Comparison of ENCODE assay signal across 1 cellular context in the genomic region with DNA sequence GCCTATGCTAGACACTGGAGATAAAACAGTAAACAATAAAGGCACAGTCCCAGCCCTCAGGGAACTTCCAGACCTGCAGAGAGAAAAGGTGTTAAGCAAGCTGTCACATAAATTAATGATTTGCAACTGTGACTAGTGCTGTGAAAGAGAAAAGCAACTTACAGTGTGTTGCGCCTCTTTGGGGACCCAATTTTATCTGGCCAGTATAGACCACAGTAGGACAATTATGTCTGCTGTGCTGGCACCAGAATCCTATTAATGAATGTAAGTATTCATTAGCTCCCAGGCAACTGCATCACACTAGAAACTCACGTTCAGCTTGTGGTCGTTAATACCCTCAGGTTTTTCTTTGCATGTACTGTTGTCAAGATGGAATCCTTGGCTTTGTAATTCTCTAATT.
TF ChIP-seq lines count a peak whose summit lies in the region.

No MANE protein-coding gene starts in this region.

TF ChIP-seq in GM12878, 131 proteins besides CTCF, POLR2A, EP300 and RAD21 (continued from another document and continues in another):
- 0 out of 2 replicates have a peak, but pooled peaks have one; percentile 22 for TF ChIP-seq ZNF217 (IDR thresholded peaks at IDR 0.05)
- no peak for TF ChIP-seq CHD4 (IDR thresholded peaks at IDR 0.05)
- TF ChIP-seq MTA3 (IDR thresholded peaks at IDR 0.05; ENCODE audit: borderline replicate concordance, low read length) = no peak
- TF ChIP-seq SUPT20H (IDR thresholded peaks at IDR 0.05; ENCODE audit: borderline replicate concordance, control insufficient read depth, low read depth, low read length) = no peak
- no peak for TF ChIP-seq NFIC (IDR thresholded peaks at IDR 0.05; ENCODE audit: low read depth, low read length)
- TF ChIP-seq MTA2 (IDR thresholded peaks at IDR 0.05; ENCODE audit: low read depth) = peak; percentile 97
- TF ChIP-seq BCL11A (IDR thresholded peaks at IDR 0.05; ENCODE audit: low read depth, low read length) = peak; percentile 11; the same call in 1 of the 2 replicates
- TF ChIP-seq EGR1 (IDR thresholded peaks at IDR 0.05; ENCODE audit: borderline replicate concordance in 1 of 2, low read depth in 2 of 2, low read length in 2 of 2) = no peak
- no peak for TF ChIP-seq TARDBP (IDR thresholded peaks at IDR 0.05; ENCODE audit: borderline replicate concordance)
- TF ChIP-seq LARP7 (IDR thresholded peaks at IDR 0.05) = no peak
- no peak for TF ChIP-seq TCF7 (IDR thresholded peaks at IDR 0.05; ENCODE audit: borderline replicate concordance)
- no peak for TF ChIP-seq ETV6 (conservative IDR thresholded peaks at IDR 0.05 in 1 of 2, IDR thresholded peaks at IDR 0.05 in 1 of 2; ENCODE audit: borderline replicate concordance in 1 of 2, low read depth in 1 of 2)
- TF ChIP-seq, protein P1, sequence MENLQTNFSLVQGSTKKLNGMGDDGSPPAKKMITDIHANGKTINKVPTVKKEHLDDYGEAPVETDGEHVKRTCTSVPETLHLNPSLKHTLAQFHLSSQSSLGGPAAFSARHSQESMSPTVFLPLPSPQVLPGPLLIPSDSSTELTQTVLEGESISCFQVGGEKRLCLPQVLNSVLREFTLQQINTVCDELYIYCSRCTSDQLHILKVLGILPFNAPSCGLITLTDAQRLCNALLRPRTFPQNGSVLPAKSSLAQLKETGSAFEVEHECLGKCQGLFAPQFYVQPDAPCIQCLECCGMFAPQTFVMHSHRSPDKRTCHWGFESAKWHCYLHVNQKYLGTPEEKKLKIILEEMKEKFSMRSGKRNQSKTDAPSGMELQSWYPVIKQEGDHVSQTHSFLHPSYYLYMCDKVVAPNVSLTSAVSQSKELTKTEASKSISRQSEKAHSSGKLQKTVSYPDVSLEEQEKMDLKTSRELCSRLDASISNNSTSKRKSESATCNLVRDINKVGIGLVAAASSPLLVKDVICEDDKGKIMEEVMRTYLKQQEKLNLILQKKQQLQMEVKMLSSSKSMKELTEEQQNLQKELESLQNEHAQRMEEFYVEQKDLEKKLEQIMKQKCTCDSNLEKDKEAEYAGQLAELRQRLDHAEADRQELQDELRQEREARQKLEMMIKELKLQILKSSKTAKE (IDR thresholded peaks at IDR 0.05; ENCODE audit: low read depth, poor library complexity, severe bottlenecking) = peak; percentile 27
- TF ChIP-seq IKZF2 (IDR thresholded peaks at IDR 0.05) = peak; percentile 29 to 67; a peak in 2 of 4 replicates
- TF ChIP-seq HCFC1 (IDR thresholded peaks at IDR 0.05; ENCODE audit: low read length) = no peak
- 0 out of 2 replicates have a peak, but pooled peaks have one; percentile 51 for TF ChIP-seq ZNF24 (IDR thresholded peaks at IDR 0.05)
- TF ChIP-seq MYB (IDR thresholded peaks at IDR 0.05; ENCODE audit: borderline replicate concordance, low read depth, low read length) = no peak
- TF ChIP-seq, protein P2, sequence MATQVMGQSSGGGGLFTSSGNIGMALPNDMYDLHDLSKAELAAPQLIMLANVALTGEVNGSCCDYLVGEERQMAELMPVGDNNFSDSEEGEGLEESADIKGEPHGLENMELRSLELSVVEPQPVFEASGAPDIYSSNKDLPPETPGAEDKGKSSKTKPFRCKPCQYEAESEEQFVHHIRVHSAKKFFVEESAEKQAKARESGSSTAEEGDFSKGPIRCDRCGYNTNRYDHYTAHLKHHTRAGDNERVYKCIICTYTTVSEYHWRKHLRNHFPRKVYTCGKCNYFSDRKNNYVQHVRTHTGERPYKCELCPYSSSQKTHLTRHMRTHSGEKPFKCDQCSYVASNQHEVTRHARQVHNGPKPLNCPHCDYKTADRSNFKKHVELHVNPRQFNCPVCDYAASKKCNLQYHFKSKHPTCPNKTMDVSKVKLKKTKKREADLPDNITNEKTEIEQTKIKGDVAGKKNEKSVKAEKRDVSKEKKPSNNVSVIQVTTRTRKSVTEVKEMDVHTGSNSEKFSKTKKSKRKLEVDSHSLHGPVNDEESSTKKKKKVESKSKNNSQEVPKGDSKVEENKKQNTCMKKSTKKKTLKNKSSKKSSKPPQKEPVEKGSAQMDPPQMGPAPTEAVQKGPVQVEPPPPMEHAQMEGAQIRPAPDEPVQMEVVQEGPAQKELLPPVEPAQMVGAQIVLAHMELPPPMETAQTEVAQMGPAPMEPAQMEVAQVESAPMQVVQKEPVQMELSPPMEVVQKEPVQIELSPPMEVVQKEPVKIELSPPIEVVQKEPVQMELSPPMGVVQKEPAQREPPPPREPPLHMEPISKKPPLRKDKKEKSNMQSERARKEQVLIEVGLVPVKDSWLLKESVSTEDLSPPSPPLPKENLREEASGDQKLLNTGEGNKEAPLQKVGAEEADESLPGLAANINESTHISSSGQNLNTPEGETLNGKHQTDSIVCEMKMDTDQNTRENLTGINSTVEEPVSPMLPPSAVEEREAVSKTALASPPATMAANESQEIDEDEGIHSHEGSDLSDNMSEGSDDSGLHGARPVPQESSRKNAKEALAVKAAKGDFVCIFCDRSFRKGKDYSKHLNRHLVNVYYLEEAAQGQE (IDR thresholded peaks at IDR 0.05; ENCODE audit: low read depth, low read length) = no peak
- no peak for TF ChIP-seq RB1 (IDR thresholded peaks at IDR 0.05; ENCODE audit: borderline replicate concordance)
- TF ChIP-seq TAF1 (IDR thresholded peaks at IDR 0.05; ENCODE audit: borderline replicate concordance, low read depth, low read length) = no peak
- TF ChIP-seq, protein P3, sequence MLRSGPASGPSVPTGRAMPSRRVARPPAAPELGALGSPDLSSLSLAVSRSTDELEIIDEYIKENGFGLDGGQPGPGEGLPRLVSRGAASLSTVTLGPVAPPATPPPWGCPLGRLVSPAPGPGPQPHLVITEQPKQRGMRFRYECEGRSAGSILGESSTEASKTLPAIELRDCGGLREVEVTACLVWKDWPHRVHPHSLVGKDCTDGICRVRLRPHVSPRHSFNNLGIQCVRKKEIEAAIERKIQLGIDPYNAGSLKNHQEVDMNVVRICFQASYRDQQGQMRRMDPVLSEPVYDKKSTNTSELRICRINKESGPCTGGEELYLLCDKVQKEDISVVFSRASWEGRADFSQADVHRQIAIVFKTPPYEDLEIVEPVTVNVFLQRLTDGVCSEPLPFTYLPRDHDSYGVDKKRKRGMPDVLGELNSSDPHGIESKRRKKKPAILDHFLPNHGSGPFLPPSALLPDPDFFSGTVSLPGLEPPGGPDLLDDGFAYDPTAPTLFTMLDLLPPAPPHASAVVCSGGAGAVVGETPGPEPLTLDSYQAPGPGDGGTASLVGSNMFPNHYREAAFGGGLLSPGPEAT (IDR thresholded peaks at IDR 0.05; ENCODE audit: low read depth) = peak; percentile 71; the same call in 1 of the 2 replicates
- no peak for TF ChIP-seq KAT2A (conservative IDR thresholded peaks at IDR 0.05; ENCODE audit: control insufficient read depth, low read depth, low read length)
- TF ChIP-seq, protein P4, sequence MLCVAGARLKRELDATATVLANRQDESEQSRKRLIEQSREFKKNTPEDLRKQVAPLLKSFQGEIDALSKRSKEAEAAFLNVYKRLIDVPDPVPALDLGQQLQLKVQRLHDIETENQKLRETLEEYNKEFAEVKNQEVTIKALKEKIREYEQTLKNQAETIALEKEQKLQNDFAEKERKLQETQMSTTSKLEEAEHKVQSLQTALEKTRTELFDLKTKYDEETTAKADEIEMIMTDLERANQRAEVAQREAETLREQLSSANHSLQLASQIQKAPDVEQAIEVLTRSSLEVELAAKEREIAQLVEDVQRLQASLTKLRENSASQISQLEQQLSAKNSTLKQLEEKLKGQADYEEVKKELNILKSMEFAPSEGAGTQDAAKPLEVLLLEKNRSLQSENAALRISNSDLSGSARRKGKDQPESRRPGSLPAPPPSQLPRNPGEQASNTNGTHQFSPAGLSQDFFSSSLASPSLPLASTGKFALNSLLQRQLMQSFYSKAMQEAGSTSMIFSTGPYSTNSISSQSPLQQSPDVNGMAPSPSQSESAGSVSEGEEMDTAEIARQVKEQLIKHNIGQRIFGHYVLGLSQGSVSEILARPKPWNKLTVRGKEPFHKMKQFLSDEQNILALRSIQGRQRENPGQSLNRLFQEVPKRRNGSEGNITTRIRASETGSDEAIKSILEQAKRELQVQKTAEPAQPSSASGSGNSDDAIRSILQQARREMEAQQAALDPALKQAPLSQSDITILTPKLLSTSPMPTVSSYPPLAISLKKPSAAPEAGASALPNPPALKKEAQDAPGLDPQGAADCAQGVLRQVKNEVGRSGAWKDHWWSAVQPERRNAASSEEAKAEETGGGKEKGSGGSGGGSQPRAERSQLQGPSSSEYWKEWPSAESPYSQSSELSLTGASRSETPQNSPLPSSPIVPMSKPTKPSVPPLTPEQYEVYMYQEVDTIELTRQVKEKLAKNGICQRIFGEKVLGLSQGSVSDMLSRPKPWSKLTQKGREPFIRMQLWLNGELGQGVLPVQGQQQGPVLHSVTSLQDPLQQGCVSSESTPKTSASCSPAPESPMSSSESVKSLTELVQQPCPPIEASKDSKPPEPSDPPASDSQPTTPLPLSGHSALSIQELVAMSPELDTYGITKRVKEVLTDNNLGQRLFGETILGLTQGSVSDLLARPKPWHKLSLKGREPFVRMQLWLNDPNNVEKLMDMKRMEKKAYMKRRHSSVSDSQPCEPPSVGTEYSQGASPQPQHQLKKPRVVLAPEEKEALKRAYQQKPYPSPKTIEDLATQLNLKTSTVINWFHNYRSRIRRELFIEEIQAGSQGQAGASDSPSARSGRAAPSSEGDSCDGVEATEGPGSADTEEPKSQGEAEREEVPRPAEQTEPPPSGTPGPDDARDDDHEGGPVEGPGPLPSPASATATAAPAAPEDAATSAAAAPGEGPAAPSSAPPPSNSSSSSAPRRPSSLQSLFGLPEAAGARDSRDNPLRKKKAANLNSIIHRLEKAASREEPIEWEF (IDR thresholded peaks at IDR 0.05; ENCODE audit: insufficient replicate concordance, low read depth, low read length) = no peak
- no peak for TF ChIP-seq MXI1 (IDR thresholded peaks at IDR 0.05; ENCODE audit: low read depth, low read length)
- TF ChIP-seq, protein P5, sequence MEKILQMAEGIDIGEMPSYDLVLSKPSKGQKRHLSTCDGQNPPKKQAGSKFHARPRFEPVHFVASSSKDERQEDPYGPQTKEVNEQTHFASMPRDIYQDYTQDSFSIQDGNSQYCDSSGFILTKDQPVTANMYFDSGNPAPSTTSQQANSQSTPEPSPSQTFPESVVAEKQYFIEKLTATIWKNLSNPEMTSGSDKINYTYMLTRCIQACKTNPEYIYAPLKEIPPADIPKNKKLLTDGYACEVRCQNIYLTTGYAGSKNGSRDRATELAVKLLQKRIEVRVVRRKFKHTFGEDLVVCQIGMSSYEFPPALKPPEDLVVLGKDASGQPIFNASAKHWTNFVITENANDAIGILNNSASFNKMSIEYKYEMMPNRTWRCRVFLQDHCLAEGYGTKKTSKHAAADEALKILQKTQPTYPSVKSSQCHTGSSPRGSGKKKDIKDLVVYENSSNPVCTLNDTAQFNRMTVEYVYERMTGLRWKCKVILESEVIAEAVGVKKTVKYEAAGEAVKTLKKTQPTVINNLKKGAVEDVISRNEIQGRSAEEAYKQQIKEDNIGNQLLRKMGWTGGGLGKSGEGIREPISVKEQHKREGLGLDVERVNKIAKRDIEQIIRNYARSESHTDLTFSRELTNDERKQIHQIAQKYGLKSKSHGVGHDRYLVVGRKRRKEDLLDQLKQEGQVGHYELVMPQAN (conservative IDR thresholded peaks at IDR 0.05) = no peak
- no peak for TF ChIP-seq RUNX3 (IDR thresholded peaks at IDR 0.05; ENCODE audit: low read length)
- TF ChIP-seq GATAD2B (conservative IDR thresholded peaks at IDR 0.05; ENCODE audit: low read depth) = no peak
- TF ChIP-seq ZNF622 (IDR thresholded peaks at IDR 0.05) = no peak
- TF ChIP-seq SMAD5 (IDR thresholded peaks at IDR 0.05; ENCODE audit: low read depth) = no peak
- TF ChIP-seq CEBPB (IDR thresholded peaks at IDR 0.05; ENCODE audit: borderline replicate concordance in 1 of 2, low read depth in 2 of 2, low read length in 2 of 2) = no peak
- TF ChIP-seq MEF2B (IDR thresholded peaks at IDR 0.05; ENCODE audit: partially characterized antibody, poor library complexity, severe bottlenecking) = peak; percentile 58
- no peak for TF ChIP-seq CREB1 (IDR thresholded peaks at IDR 0.05; ENCODE audit: low read depth)
- no peak for TF ChIP-seq RCOR1 (conservative IDR thresholded peaks at IDR 0.05; ENCODE audit: low read depth, low read length)
- TF ChIP-seq MYC (IDR thresholded peaks at IDR 0.05; ENCODE audit: insufficient read depth, insufficient read length, insufficient replicate concordance, low read length, severe bottlenecking) = no peak
- TF ChIP-seq SREBF1 (IDR thresholded peaks at IDR 0.05; ENCODE audit: low read length) = no peak
- no peak for TF ChIP-seq POLR2AphosphoS5 (IDR thresholded peaks at IDR 0.05; ENCODE audit: low read length)
- TF ChIP-seq, protein P6, sequence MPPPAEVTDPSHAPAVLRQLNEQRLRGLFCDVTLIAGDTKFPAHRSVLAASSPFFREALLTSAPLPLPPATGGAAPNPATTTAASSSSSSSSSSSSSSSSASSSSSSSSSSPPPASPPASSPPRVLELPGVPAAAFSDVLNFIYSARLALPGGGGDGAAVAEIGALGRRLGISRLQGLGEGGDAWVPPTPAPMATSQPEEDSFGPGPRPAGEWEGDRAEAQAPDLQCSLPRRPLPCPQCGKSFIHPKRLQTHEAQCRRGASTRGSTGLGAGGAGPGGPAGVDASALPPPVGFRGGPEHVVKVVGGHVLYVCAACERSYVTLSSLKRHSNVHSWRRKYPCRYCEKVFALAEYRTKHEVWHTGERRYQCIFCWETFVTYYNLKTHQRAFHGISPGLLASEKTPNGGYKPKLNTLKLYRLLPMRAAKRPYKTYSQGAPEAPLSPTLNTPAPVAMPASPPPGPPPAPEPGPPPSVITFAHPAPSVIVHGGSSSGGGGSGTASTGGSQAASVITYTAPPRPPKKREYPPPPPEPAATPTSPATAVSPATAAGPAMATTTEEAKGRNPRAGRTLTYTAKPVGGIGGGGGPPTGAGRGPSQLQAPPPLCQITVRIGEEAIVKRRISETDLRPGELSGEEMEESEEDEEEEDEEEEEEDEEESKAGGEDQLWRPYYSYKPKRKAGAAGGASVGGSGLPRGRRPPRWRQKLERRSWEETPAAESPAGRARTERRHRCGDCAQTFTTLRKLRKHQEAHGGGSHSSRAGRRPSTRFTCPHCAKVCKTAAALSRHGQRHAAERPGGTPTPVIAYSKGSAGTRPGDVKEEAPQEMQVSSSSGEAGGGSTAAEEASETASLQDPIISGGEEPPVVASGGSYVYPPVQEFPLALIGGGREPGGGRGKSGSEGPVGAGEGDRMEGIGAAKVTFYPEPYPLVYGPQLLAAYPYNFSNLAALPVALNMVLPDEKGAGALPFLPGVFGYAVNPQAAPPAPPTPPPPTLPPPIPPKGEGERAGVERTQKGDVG (CRISPR knock-in tag; IDR thresholded peaks at IDR 0.05) = no peak
